28 cellular contexts compared by ENCODE assay signal in genomic region chr7:39761435-39761834, GRCh38.
DNase-seq lines count a peak whose midpoint lies in the region; ATAC-seq and TF ChIP-seq lines count a peak whose summit lies in the region.
"Had no signal": no experiment of that assay in that cellular context is flagged by ENCODE, and none has a peak within 500 bp of the region (broad histone marks: within the 10 kb centered on the region; RNA-seq: fewer than 3 reads in every experiment).

No MANE protein-coding gene starts in this region.

- TF ChIP-seq CTCF in epithelial cell of esophagus (IDR thresholded peaks at IDR 0.05; ENCODE audit: insufficient read depth, low read depth, low read length, missing control alignments), result no peak

- peak; percentile 10 for DNase-seq in NCI-H345 (lab: John Stamatoyannopoulos, UW)
- DNase-seq in NCI-H345 treated with DMSO at 0.1 percent for 48 hours (lab: John Stamatoyannopoulos, UW; ENCODE audit: unreplicated experiment), result no peak
- DNase-seq in NCI-H510A treated with DMSO at 0.1 percent for 48 hours (lab: John Stamatoyannopoulos, UW), result peak; percentile 26
- peak; percentile 88 for DNase-seq in epithelial cell of esophagus (ENCODE audit: low read depth)
- DNase-seq in NCI-H1694 treated with DMSO at 0.1 percent for 48 hours (lab: John Stamatoyannopoulos, UW), result no peak
- DNase-seq in SW 1271 (lab: John Stamatoyannopoulos, UW), result no peak
- DNase-seq: activated CD4-positive, CD25-positive, alpha-beta regulatory T cell; activated naive CD4-positive, alpha-beta T cell treated with anti-CD3 and anti-CD28 coated beads, Interleukin-2, amount 50 U/mL, for 16 hours; amniotic stem cell; brain microvascular endothelial cell; CD4-positive, alpha-beta memory T cell; DND-41; islet precursor cell; KBM-7; MG63; midbrain; naive thymus-derived CD4-positive, alpha-beta T cell; NCI-H146; NCI-H2227 treated with DMSO at 0.1 percent for 48 hours; NK-92 treated with Interleukin-12 subunit alpha and Interleukin-12 subunit beta, amount 100 ng/mL, for 24 hours; SIG-M5; stimulated activated CD4-positive, alpha-beta T cell treated with anti-CD3 and anti-CD28 coated beads, Interleukin-15, amount 100 ng/mL, for 24 hours; stimulated activated naive B cell treated with anti-CD40 and anti-IgM and Interleukin-4, amounts not matched to agents 10 μg/mL and 1 μg/mL and 100 μg/mL, for 72 hours; T-cell; uterus had no signal

- H3K4me3 ChIP-seq in epithelial cell of esophagus (ENCODE audit: low read length), result no peak overlapping the region
- H3K4me3 ChIP-seq: MG63, suprapubic skin, uterus had no signal

- ATAC-seq in HG03025 (IDR thresholded peaks at IDR 0.05; ENCODE audit: low FRiP score, unreplicated experiment) (no peak), HG03354 (IDR thresholded peaks at IDR 0.05; ENCODE audit: poor library complexity, severe bottlenecking, unreplicated experiment) (no peak)
- ATAC-seq: naive thymus-derived CD4-positive, alpha-beta T cell; stimulated activated naive B cell treated with anti-CD40 and anti-IgM and Interleukin-4, amounts not matched to agents 10 μg/mL and 1 μg/mL and 100 μg/mL, for 72 hours; T-cell had no signal

Comparison
In these comparisons a context has a peak if more than half of its experiments do, and no peak if none do; other contexts are left out.
1. DNase-seq: peak in NCI-H345 (single experiment), NCI-H510A treated with DMSO at 0.1 percent for 48 hours (single experiment) and epithelial cell of esophagus (single experiment); none in NCI-H345 treated with DMSO at 0.1 percent for 48 hours (single experiment), NCI-H1694 treated with DMSO at 0.1 percent for 48 hours (single experiment) and SW 1271 (0 of 2).